17 cellular contexts compared by ENCODE assay signal in the genomic region with DNA sequence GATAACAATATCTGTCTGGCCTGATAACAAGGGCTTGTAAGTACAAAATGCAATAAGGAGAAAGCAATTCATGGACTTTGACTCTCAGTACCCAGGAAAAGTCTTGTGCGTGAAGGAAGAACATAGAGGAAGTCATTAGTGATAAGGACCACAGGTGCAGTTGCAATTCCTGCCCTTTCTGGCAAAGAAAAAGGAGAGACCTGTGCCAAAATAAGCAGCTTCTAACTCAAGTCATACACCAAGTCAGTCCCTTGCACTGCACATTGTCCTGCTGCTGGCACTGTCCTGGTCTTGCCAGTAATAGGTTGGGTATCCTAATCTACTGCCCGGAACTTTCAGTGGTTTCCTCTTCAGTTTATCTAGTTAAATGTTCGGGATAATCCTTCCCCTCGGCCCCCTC. TPM values are rescaled to one million over a fixed set of nuclear protein-coding genes. Genes with fewer than 3 reads are reported as not detected.
A peak's percentile ranks its signal among the peaks of the same experiment; 100 is the strongest.
DNase-seq lines count a peak whose midpoint lies in the region; ATAC-seq, FAIRE-seq and TF ChIP-seq lines count a peak whose summit lies in the region.
"Had no signal": no experiment of that assay in that cellular context is flagged by ENCODE, and none has a peak within 500 bp of the region (broad histone marks: within the 10 kb centered on the region; RNA-seq: fewer than 3 reads in every experiment).

No MANE protein-coding gene starts in this region.

- H3K27ac Mint-ChIP-seq in neural progenitor cell: no peak overlapping the region
- H3K27ac Mint-ChIP-seq: CD14-positive monocyte had no signal

- TF ChIP-seq POLR2A in right lobe of liver (IDR thresholded peaks at IDR 0.05) (no peak), HepG2 (IDR thresholded peaks at IDR 0.05; ENCODE audit: insufficient read depth in 1 of 2, low read depth in 2 of 2, low read length in 2 of 2) (no peak), endothelial cell of umbilical vein (IDR thresholded peaks at IDR 0.05; ENCODE audit: low read depth, low read length) (no peak)

- no peaks in the 10 kb centered on the region for H4K20me1 ChIP-seq in HepG2 (ENCODE audit: insufficient read depth, low read length)
- H4K20me1 ChIP-seq in endothelial cell of umbilical vein (replicated peaks; ENCODE audit: control insufficient read depth, extremely low read depth, insufficient read depth, low read length): no peaks in the 10 kb centered on the region
- no peaks in the 10 kb centered on the region for H4K20me1 ChIP-seq in neural progenitor cell (ENCODE audit: low read depth)

- no peak overlapping the region for H3K4me3 Mint-ChIP-seq in neural progenitor cell
- H3K4me3 Mint-ChIP-seq: CD14-positive monocyte had no signal

- DNase-seq in right lobe of liver (no peak), HepG2 (ENCODE audit: low spot score) (no peak), endothelial cell of umbilical vein (ENCODE audit: low read depth, low spot score) (peak; percentile 64), neural progenitor cell (ENCODE audit: low spot score) (no peak), T-helper 2 cell (no peak), NCI-H2196 treated with DMSO at 0.1 percent for 48 hours (lab: John Stamatoyannopoulos, UW; ENCODE audit: unreplicated experiment) (no peak)
- no peak for DNase-seq in effector CD8-positive, alpha-beta T cell (lab: John Stamatoyannopoulos, UW)
- DNase-seq: COR-L47, HCEC 1CT, Kasumi-1, NCI-H1417, NCI-H226, NCI-H526 treated with DMSO at 0.1 percent for 48 hours, PC-3 had no signal

- in situ Hi-C loops in HepG2 (cut with HindIII; ENCODE audit: extremely low pct_ligation_motif_present, low pct_unique_long_range_greater_than_20kb): no loop called here

- H3K4me3 ChIP-seq in right lobe of liver (no peak overlapping the region), HepG2 (replicated peaks in 1 of 3; ENCODE audit: insufficient read depth in 1 of 3, low read depth in 2 of 3, low read length in 3 of 3) (no peak overlapping the region), endothelial cell of umbilical vein (replicated peaks in 1 of 3; ENCODE audit: insufficient read depth in 1 of 3, low read depth in 1 of 3, low read length in 3 of 3) (no peak overlapping the region), neural progenitor cell (no peak overlapping the region)
- H3K4me3 ChIP-seq: GM12878 had no signal

- BruUV-seq in HepG2 (replicated peaks; lab: Mats Ljungman, UMichigan) (no TSS peak), endothelial cell of umbilical vein (replicated peaks; lab: Mats Ljungman, UMichigan) (no TSS peak)

- peaks cover 8% of the 10 kb centered on the region for H3K9me3 Mint-ChIP-seq in neural progenitor cell

- no peaks in the 10 kb centered on the region for H3F3A ChIP-seq in neural progenitor cell (ENCODE audit: low read depth)

- H3K9ac ChIP-seq in HepG2 (ENCODE audit: insufficient read depth, low read depth, low read length) (no peak overlapping the region), endothelial cell of umbilical vein (replicated peaks; ENCODE audit: extremely low read depth, insufficient read depth, low read length) (no peak overlapping the region), neural progenitor cell (no peak overlapping the region)

- no peaks in the 10 kb centered on the region for H3K27me3 ChIP-seq in right lobe of liver
- H3K27me3 ChIP-seq in HepG2 (ENCODE audit: control insufficient read depth in 1 of 2, insufficient read depth in 2 of 2, low read length in 2 of 2): no peaks in the 10 kb centered on the region; a peak in 1 of 5 replicates
- peaks cover 0 to 7% of the 10 kb centered on the region in 2 experiments for H3K27me3 ChIP-seq in endothelial cell of umbilical vein (ENCODE audit: control insufficient read depth in 2 of 2, insufficient read depth in 2 of 2, low read length in 2 of 2)
- H3K27me3 ChIP-seq in neural progenitor cell: no peaks in the 10 kb centered on the region

- no peak for TF ChIP-seq EP300 in HepG2 (IDR thresholded peaks at IDR 0.05; ENCODE audit: low read depth in 2 of 2, low read length in 2 of 2)
- no peak for TF ChIP-seq EP300 in HepG2 (CRISPR knock-in tag; IDR thresholded peaks at IDR 0.05; ENCODE audit: borderline replicate concordance)

- H3K4me1 ChIP-seq in right lobe of liver (peaks cover 0 to 6% (median 0%) of the 10 kb centered on the region in 4 donors), HepG2 (ENCODE audit: insufficient read depth, low read length) (no peaks in the 10 kb centered on the region), endothelial cell of umbilical vein (ENCODE audit: control insufficient read depth, extremely low read depth, insufficient read depth, low read length) (peaks cover 7% of the 10 kb centered on the region), neural progenitor cell (no peaks in the 10 kb centered on the region)

- no peak overlapping the region for H2AFZ ChIP-seq in HepG2 (ENCODE audit: low read length)
- no peak overlapping the region for H2AFZ ChIP-seq in endothelial cell of umbilical vein (ENCODE audit: low read depth, low read length)
- peak overlapping the region; percentile 37 for H2AFZ ChIP-seq in neural progenitor cell (replicated peaks)

- intact Hi-C loops in right lobe of liver (cut with DNase I) (no loop called here), HepG2 (cut with micrococcal nuclease; ENCODE audit: unreplicated experiment) (no loop called here), endothelial cell of umbilical vein (cut with micrococcal nuclease) (no loop called here)

- FAIRE-seq in HepG2 (lab: Jason Lieb, UNC): no peak
- peak; percentile 80 for FAIRE-seq in endothelial cell of umbilical vein (lab: Jason Lieb, UNC)
- FAIRE-seq: GM12878, GM18507 had no signal

- H3K9me1 ChIP-seq in endothelial cell of umbilical vein (replicated peaks; ENCODE audit: control insufficient read depth, extremely low read depth, insufficient read depth, low read length): no peaks in the 10 kb centered on the region

- TF ChIP-seq RAD21 in HepG2 (CRISPR knock-in tag; IDR thresholded peaks at IDR 0.05): no peak

- dilution Hi-C loops in endothelial cell of umbilical vein (cut with MboI; ENCODE audit: extremely low pct_ligation_motif_present, low sequenced_read_pairs): no loop called here

- H3K27ac ChIP-seq in right lobe of liver: no peak overlapping the region
- no peak overlapping the region for H3K27ac ChIP-seq in HepG2 (ENCODE audit: extremely low read length, insufficient read depth, low read length)
- no peak overlapping the region for H3K27ac ChIP-seq in endothelial cell of umbilical vein (ENCODE audit: insufficient read depth, low read depth, low read length)
- no peak overlapping the region for H3K27ac ChIP-seq in neural progenitor cell

- no peaks in the 10 kb centered on the region for H3K9me3 ChIP-seq in right lobe of liver
- H3K9me3 ChIP-seq in HepG2 (ENCODE audit: low read length): no peaks in the 10 kb centered on the region
- no peaks in the 10 kb centered on the region for H3K9me3 ChIP-seq in endothelial cell of umbilical vein (replicated peaks; ENCODE audit: control insufficient read depth, insufficient read depth, low read length)
- no peaks in the 10 kb centered on the region for H3K9me3 ChIP-seq in neural progenitor cell (ENCODE audit: low read depth)

- TF ChIP-seq CTCF in right lobe of liver (IDR thresholded peaks at IDR 0.05) (no peak), HepG2 (CRISPR knock-in tag; IDR thresholded peaks at IDR 0.05) (no peak), endothelial cell of umbilical vein (IDR thresholded peaks at IDR 0.05; ENCODE audit: extremely low read depth in 1 of 2, insufficient read depth in 1 of 2, low read depth in 1 of 2, low read length in 2 of 2) (no peak), neural progenitor cell (IDR thresholded peaks at IDR 0.05) (no peak)

- H3K36me3 Mint-ChIP-seq in neural progenitor cell: no peaks in the 10 kb centered on the region
- H3K36me3 Mint-ChIP-seq: CD14-positive monocyte had no signal

- H3K4me1 Mint-ChIP-seq in neural progenitor cell: peaks cover 5% of the 10 kb centered on the region
- H3K4me1 Mint-ChIP-seq: CD14-positive monocyte had no signal

- WGBS in right lobe of liver (ENCODE audit: insufficient coverage, low coverage, low lambda C conversion rate, missing lambda C conversion rate): 45% methylated on average over 3 of the region's 4 CpGs
- 75% methylated on average over 4 of the region's 4 CpGs for WGBS in HepG2 (ENCODE audit: low lambda C conversion rate)

- H3K79me2 ChIP-seq in HepG2 (ENCODE audit: insufficient read depth, low read length): no peaks in the 10 kb centered on the region
- H3K79me2 ChIP-seq in endothelial cell of umbilical vein (ENCODE audit: control insufficient read depth, insufficient read depth, low read length): no peaks in the 10 kb centered on the region
- H3K79me2 ChIP-seq in neural progenitor cell (ENCODE audit: low read depth): no peaks in the 10 kb centered on the region

- no peak overlapping the region for H3K4me2 ChIP-seq in HepG2 (ENCODE audit: low read depth, low read length)
- peak overlapping the region; percentile 3 for H3K4me2 ChIP-seq in endothelial cell of umbilical vein (ENCODE audit: insufficient read depth, low read length)
- no peak overlapping the region for H3K4me2 ChIP-seq in neural progenitor cell

- CTCF ChIA-PET in HepG2 (lab: Yijun Ruan, JAX; ENCODE audit: low intra/inter-chr PET ratio, low total read pairs): no interaction called here
- CTCF ChIA-PET in endothelial cell of umbilical vein (lab: Charles Lee): no interaction called here

- POLR2A ChIA-PET in HepG2 (lab: Yijun Ruan, JAX) (no interaction called here), endothelial cell of umbilical vein (lab: Charles Lee) (no interaction called here)

- ATAC-seq in right lobe of liver (peak; percentile 27 to 57 (median 49)), HepG2 (no peak)
- ATAC-seq: GM12878, PC-3 had no signal

- H3K36me3 ChIP-seq in right lobe of liver: peaks cover 0 to 3% (median 0%) of the 10 kb centered on the region in 4 donors
- no peaks in the 10 kb centered on the region for H3K36me3 ChIP-seq in HepG2 (replicated peaks in 1 of 2; ENCODE audit: control insufficient read depth in 1 of 2, insufficient read depth in 2 of 2, low read length in 2 of 2)
- H3K36me3 ChIP-seq in endothelial cell of umbilical vein (ENCODE audit: control insufficient read depth in 2 of 2, extremely low read depth in 1 of 2, insufficient read depth in 2 of 2, low read length in 2 of 2): no peaks in the 10 kb centered on the region
- no peaks in the 10 kb centered on the region for H3K36me3 ChIP-seq in neural progenitor cell

- peaks cover 3% of the 10 kb centered on the region for H3K27me3 Mint-ChIP-seq in neural progenitor cell (ENCODE audit: insufficient read depth, low read depth)

RNA-seq across cellular contexts. Expression of gene SOD1, which starts 14.8 kb away (rescaled TPM):
- total RNA-seq in right lobe of liver (1,000 to 10,000 TPM in 1 of 6 experiments, 100 to 1,000 TPM in 5; 398 to 1,176 (median 518) TPM), HepG2 (2016; rRNA removed; fragmentation: Illumina TruSeq; extraction: Trizol) (537 and 796 TPM in 2 replicates), endothelial cell of umbilical vein (190 and 198 TPM in 2 replicates), neural progenitor cell (ENCODE audit: low replicate concordance) (147 and 183 TPM in 2 replicates)
- total RNA-seq in HepG2 (2016; cell fraction: cytosol; rRNA removed; fragmentation: Illumina TruSeq; extraction: Trizol; ENCODE audit: low read depth): 111 and 115 TPM in 2 replicates
- total RNA-seq in HepG2 (2016; cell fraction: insoluble cytoplasmic fraction; rRNA removed; fragmentation: Illumina TruSeq; extraction: Trizol): 560 and 812 TPM in 2 replicates
- total RNA-seq in HepG2 (2016; cell fraction: membrane; rRNA removed; fragmentation: Illumina TruSeq; extraction: Trizol): 188 and 193 TPM in 2 replicates
- 192 and 198 TPM in 2 replicates for total RNA-seq in HepG2 (2016; cell fraction: nucleus; rRNA removed; fragmentation: Illumina TruSeq; extraction: Trizol)
- polyA plus RNA-seq in HepG2 (2011; rRNA removed) (220 and 317 TPM in 2 replicates), endothelial cell of umbilical vein (197 and 268 TPM in 2 replicates)
- polyA plus RNA-seq in HepG2 (2011; cell fraction: cytosol; rRNA removed): 351 and 366 TPM in 2 replicates
- 86.6 and 92.5 TPM in 2 replicates for polyA plus RNA-seq in HepG2 (2011; cell fraction: nucleus; rRNA removed)
- polyA plus RNA-seq in HepG2 (2012): 298 and 405 TPM in 2 replicates
- polyA plus RNA-seq in HepG2 (2016; cell fraction: cytosol; fragmentation: Illumina TruSeq; extraction: Trizol; ENCODE audit: low read depth): 103 and 124 TPM in 2 replicates
- polyA plus RNA-seq in HepG2 (2016; cell fraction: insoluble cytoplasmic fraction; fragmentation: Illumina TruSeq; extraction: Trizol; ENCODE audit: low read depth): 763 and 855 TPM in 2 replicates
- 153 and 169 TPM in 2 replicates for polyA plus RNA-seq in HepG2 (2016; cell fraction: membrane; fragmentation: Illumina TruSeq; extraction: Trizol; ENCODE audit: low read depth)
- 306 and 314 TPM in 2 replicates for polyA plus RNA-seq in HepG2 (2016; cell fraction: nucleus; fragmentation: Illumina TruSeq; extraction: Trizol; ENCODE audit: insufficient read depth, low read depth)
- 81.8 and 102 TPM in 2 replicates for polyA minus RNA-seq in HepG2 (2011; rRNA and poly(A)+ RNA removed; ENCODE audit: low replicate concordance)
- 290 and 341 TPM in 2 replicates for polyA minus RNA-seq in HepG2 (2011; cell fraction: cytosol; rRNA and poly(A)+ RNA removed)
- 57.2 and 63.5 TPM in 2 replicates for polyA minus RNA-seq in HepG2 (2011; cell fraction: nucleus; rRNA and poly(A)+ RNA removed)
- 386 and 426 TPM in 2 replicates for polyA plus RNA-seq in endothelial cell of umbilical vein (2011; cell fraction: cytosol; rRNA removed)
- 119 and 158 TPM in 2 replicates for polyA plus RNA-seq in endothelial cell of umbilical vein (2011; cell fraction: nucleus; rRNA removed)
- 308 and 331 TPM in 2 replicates for polyA plus RNA-seq in endothelial cell of umbilical vein (2012)
- polyA minus RNA-seq in endothelial cell of umbilical vein: 90.1 and 104 TPM in 2 replicates
- polyA minus RNA-seq in endothelial cell of umbilical vein (2011; cell fraction: cytosol; rRNA and poly(A)+ RNA removed): 329 TPM
- polyA minus RNA-seq in endothelial cell of umbilical vein (2011; cell fraction: nucleus; rRNA and poly(A)+ RNA removed): 22.3 and 24.2 TPM in 2 replicates
